Comparison of ENCODE assay signal across 14 cellular contexts in genomic region chr7:43072530-43072929, GRCh38. TPM values are rescaled to one million over a fixed set of nuclear protein-coding genes. Genes with fewer than 3 reads are reported as not detected.
DNase-seq lines count a peak whose midpoint lies in the region; ATAC-seq and TF ChIP-seq lines count a peak whose summit lies in the region.
"Had no signal": no experiment of that assay in that cellular context is flagged by ENCODE, and none has a peak within 500 bp of the region (broad histone marks: within the 10 kb centered on the region; RNA-seq: fewer than 3 reads in every experiment).

No MANE protein-coding gene starts in this region.

- CTCF ChIA-PET in RWPE1 (lab: Yijun Ruan, JAX), result interaction anchor here (0.7 kb wide), 1 partner anchor 173 kb away, joined by 3 read pairs; no protein-coding TSS in a partner anchor

- no peaks in the 10 kb centered on the region for H3K9me3 ChIP-seq in BE2C

- ATAC-seq in GM18511 (IDR thresholded peaks at IDR 0.05; ENCODE audit: unreplicated experiment), result peak; percentile 65
- ATAC-seq in HG02610 (IDR thresholded peaks at IDR 0.05; ENCODE audit: unreplicated experiment), result peak; percentile 40
- ATAC-seq in GM21619 (IDR thresholded peaks at IDR 0.05; ENCODE audit: unreplicated experiment), result no peak

- no peak overlapping the region for H3K4me3 ChIP-seq in BE2C (ENCODE audit: low read depth, low read length)

- TF ChIP-seq CTCF in RWPE1 (conservative IDR thresholded peaks at IDR 0.05; ENCODE audit: low read depth), result no peak
- no peak for TF ChIP-seq CTCF in BE2C (IDR thresholded peaks at IDR 0.05; ENCODE audit: low read depth, low read length)

- H3K4me1 ChIP-seq in BE2C, result no peaks in the 10 kb centered on the region

- H3K27ac ChIP-seq in RWPE1, result no peak overlapping the region
- H3K27ac ChIP-seq: C4-2B had no signal

- H3K27me3 ChIP-seq in BE2C, result no peaks in the 10 kb centered on the region

- POLR2A ChIA-PET in RWPE1 (lab: Yijun Ruan, JAX; ENCODE audit: low non-redundant PET), result no interaction called here

- H3K36me3 ChIP-seq in BE2C, result no peaks in the 10 kb centered on the region

- DNase-seq in MV-4-11 (lab: John Stamatoyannopoulos, UW), result peak; percentile 76
- peak; percentile 49 for DNase-seq in left kidney (ENCODE audit: low read depth, low spot score)
- DNase-seq in RWPE1 (ENCODE audit: low spot score), result no peak
- no peak for DNase-seq in NCI-H524 treated with DMSO at 0.1 percent for 48 hours (lab: John Stamatoyannopoulos, UW)
- no peak for DNase-seq in BE2C
- DNase-seq: amniotic stem cell; NCI-H187; NK-92 treated with Interleukin-12 subunit alpha and Interleukin-12 subunit beta, amount 100 ng/mL, for 24 hours; nucleus accumbens; T1000 had no signal

RNA-seq across cellular contexts. Expression of gene HECW1, which starts 39.9 kb away (rescaled TPM):
- 0.06 TPM for polyA plus RNA-seq in BE2C (2012; ENCODE audit: insufficient read depth, insufficient read length, low read depth)

Comparison
In these comparisons a context has a peak if more than half of its experiments do, and no peak if none do; other contexts are left out.
1. DNase-seq: peak in MV-4-11 (single experiment) and left kidney (single experiment); none in RWPE1 (single experiment), NCI-H524 treated with DMSO at 0.1 percent for 48 hours (single experiment) and BE2C (single experiment).